In genomic region chr3:55551644-55552043, GRCh38 we compare ENCODE assay signal across 27 cellular contexts.
"Had no signal": no experiment of that assay in that cellular context is flagged by ENCODE, and none has a peak within 500 bp of the region (broad histone marks: within the 10 kb centered on the region; RNA-seq: fewer than 3 reads in every experiment).

No MANE protein-coding gene starts in this region.

- H3K9me3 ChIP-seq: ovary, psoas muscle, right lobe of liver, sigmoid colon, stomach, thoracic aorta, thyroid gland, tibial nerve, upper lobe of left lung, vagina had no signal

- H3K9me3 Mint-ChIP-seq: neural progenitor cell; stimulated activated naive CD8-positive, alpha-beta T cell treated with anti-CD3 and anti-CD28 coated beads, Interleukin-15, Interleukin-2, amounts not matched to agents 100 ng/mL and 50 ng/mL, for 24 hours had no signal

- H3K4me3 Mint-ChIP-seq: natural killer cell; neural progenitor cell; stimulated activated effector memory CD8-positive, alpha-beta T cell treated with anti-CD3 and anti-CD28 coated beads, Interleukin-12 subunit alpha, Interleukin-12 subunit beta, amount 100 ng/mL, for 72 hours; stimulated activated naive B cell treated with anti-CD40 and anti-IgM and Interleukin-4, amounts not matched to agents 10 μg/mL and 1 μg/mL and 100 μg/mL, for 72 hours; stimulated activated naive CD8-positive, alpha-beta T cell treated with anti-CD3 and anti-CD28 coated beads, Interleukin-15, Interleukin-2, amounts not matched to agents 100 ng/mL and 50 ng/mL, for 24 hours had no signal

- H3K4me3 ChIP-seq: neural progenitor cell, ovary, psoas muscle, right lobe of liver, sigmoid colon, stomach, thoracic aorta, thyroid gland, tibial nerve, upper lobe of left lung, vagina had no signal

- H3K36me3 ChIP-seq: neural progenitor cell, ovary, right lobe of liver, sigmoid colon, stomach, thoracic aorta, thyroid gland, tibial nerve, upper lobe of left lung, vagina had no signal

- DNase-seq: natural killer cell; occipital lobe; ovary; posterior cingulate gyrus; psoas muscle; right cardiac atrium; right lobe of liver; sigmoid colon; small intestine; stimulated activated CD4-positive, alpha-beta T cell treated with anti-CD3 and anti-CD28 coated beads, Interleukin-15, amount 100 ng/mL, for 24 hours; stimulated activated CD4-positive, alpha-beta T cell treated with anti-CD3 and anti-CD28 coated beads, Interleukin-2, amount 100 ng/mL, for 24 hours; stimulated activated CD4-positive, alpha-beta T cell treated with anti-CD3 and anti-CD28 coated beads, Interleukin-2, amount 100 ng/mL, for 48 hours; stimulated activated CD4-positive, alpha-beta T cell treated with anti-CD3 and anti-CD28 coated beads, Interleukin-4, amount 100 ng/mL, for 24 hours; stimulated activated naive B cell treated with anti-CD40 and anti-IgM and Interleukin-4, amounts not matched to agents 10 μg/mL and 1 μg/mL and 100 μg/mL, for 72 hours; stimulated activated naive CD4-positive, alpha-beta T cell treated with Interleukin-2 at 50 U/mL for 16 hours; stomach; thyroid gland; trophoblast cell; upper lobe of left lung had no signal

- ATAC-seq: natural killer cell; psoas muscle; right cardiac atrium; right lobe of liver; stimulated activated effector memory CD8-positive, alpha-beta T cell treated with anti-CD3 and anti-CD28 coated beads, Interleukin-12 subunit alpha, Interleukin-12 subunit beta, amount 100 ng/mL, for 72 hours; stimulated activated naive B cell treated with anti-CD40 and anti-IgM and Interleukin-4, amounts not matched to agents 10 μg/mL and 1 μg/mL and 100 μg/mL, for 72 hours had no signal

- H3K36me3 Mint-ChIP-seq: neural progenitor cell; stimulated activated effector memory CD8-positive, alpha-beta T cell treated with anti-CD3 and anti-CD28 coated beads, Interleukin-12 subunit alpha, Interleukin-12 subunit beta, amount 100 ng/mL, for 72 hours; stimulated activated naive B cell treated with anti-CD40 and anti-IgM and Interleukin-4, amounts not matched to agents 10 μg/mL and 1 μg/mL and 100 μg/mL, for 72 hours had no signal

- H3K79me2 ChIP-seq: parathyroid adenoma had no signal

- H3K27me3 Mint-ChIP-seq: progenitor cell of endocrine pancreas; stimulated activated naive B cell treated with anti-CD40 and anti-IgM and Interleukin-4, amounts not matched to agents 10 μg/mL and 1 μg/mL and 100 μg/mL, for 72 hours; stimulated activated naive CD8-positive, alpha-beta T cell treated with anti-CD3 and anti-CD28 coated beads, Interleukin-15, Interleukin-2, amounts not matched to agents 100 ng/mL and 50 ng/mL, for 24 hours had no signal

- H3K27ac ChIP-seq: neural progenitor cell, ovary, parathyroid adenoma, psoas muscle, right lobe of liver, sigmoid colon, stomach, thoracic aorta, thyroid gland, tibial nerve, upper lobe of left lung, vagina had no signal

- H3K4me2 ChIP-seq: neural progenitor cell had no signal

- H3K27me3 ChIP-seq: neural progenitor cell, ovary, right lobe of liver, sigmoid colon, stomach, thyroid gland, tibial nerve, upper lobe of left lung, vagina had no signal

- H3K4me1 Mint-ChIP-seq: natural killer cell; stimulated activated effector memory CD8-positive, alpha-beta T cell treated with anti-CD3 and anti-CD28 coated beads, Interleukin-12 subunit alpha, Interleukin-12 subunit beta, amount 100 ng/mL, for 72 hours; stimulated activated naive B cell treated with anti-CD40 and anti-IgM and Interleukin-4, amounts not matched to agents 10 μg/mL and 1 μg/mL and 100 μg/mL, for 72 hours had no signal

- H3K27ac Mint-ChIP-seq: natural killer cell; progenitor cell of endocrine pancreas; stimulated activated effector memory CD8-positive, alpha-beta T cell treated with anti-CD3 and anti-CD28 coated beads, Interleukin-12 subunit alpha, Interleukin-12 subunit beta, amount 100 ng/mL, for 72 hours; stimulated activated naive B cell treated with anti-CD40 and anti-IgM and Interleukin-4, amounts not matched to agents 10 μg/mL and 1 μg/mL and 100 μg/mL, for 72 hours; stimulated activated naive CD8-positive, alpha-beta T cell treated with anti-CD3 and anti-CD28 coated beads, Interleukin-15, Interleukin-2, amounts not matched to agents 100 ng/mL and 50 ng/mL, for 24 hours had no signal

- H2AFZ ChIP-seq: neural progenitor cell, parathyroid adenoma had no signal

- H3K4me1 ChIP-seq: parathyroid adenoma, psoas muscle, right lobe of liver, stomach, thyroid gland had no signal
